In genomic region chr9:97632406-97632991, GRCh38 we compare ENCODE assay signal across 8 cellular contexts. TPM values are rescaled to one million over a fixed set of nuclear protein-coding genes. Genes with fewer than 3 reads are reported as not detected.
DNase-seq lines count a peak whose midpoint lies in the region; ATAC-seq and TF ChIP-seq lines count a peak whose summit lies in the region.

No MANE protein-coding gene starts in this region.

- WGBS in liver: 2% methylated on average over 25 of the region's 25 CpGs

- peaks cover 34% of the 10 kb centered on the region for H4K20me1 ChIP-seq in DND-41 (ENCODE audit: insufficient read depth, low read length)

- H3K36me3 Mint-ChIP-seq in chondrocyte (ENCODE audit: low read depth): no peaks in the 10 kb centered on the region

- H3K9ac ChIP-seq in DND-41 (ENCODE audit: low read depth, low read length): peak overlapping the region; percentile 99
- peak overlapping the region; percentile 65 to 96 for H3K9ac ChIP-seq in liver (ENCODE audit: low read depth in 1 of 2, low read length in 2 of 2)

- H3K79me2 ChIP-seq in DND-41 (ENCODE audit: insufficient read depth, low read length): peaks cover 91% of the 10 kb centered on the region

- peak overlapping the region; percentile 82 for H3K4me2 ChIP-seq in DND-41 (ENCODE audit: insufficient read depth, low read length)

- H3K4me1 ChIP-seq in DND-41 (ENCODE audit: insufficient read depth, low read length): peaks cover 46% of the 10 kb centered on the region
- H3K4me1 ChIP-seq in liver (ENCODE audit: control insufficient read depth in 4 of 4, insufficient read depth in 4 of 4, low read length in 3 of 4): peaks cover 4 to 44% (median 29%) of the 10 kb centered on the region in 4 donors

- H3K4me1 Mint-ChIP-seq in chondrocyte (ENCODE audit: low read depth): peaks cover 40% of the 10 kb centered on the region

- H3K4me3 ChIP-seq in DND-41 (ENCODE audit: low read depth in 1 of 2, low read length in 2 of 2): peak overlapping the region; percentile 75 to 99
- H3K4me3 ChIP-seq in liver (ENCODE audit: low read depth in 1 of 3, low read length in 3 of 3): peak overlapping the region; percentile 70 to 86 (median 73)

- H2AFZ ChIP-seq in DND-41 (ENCODE audit: low read depth, low read length): peak overlapping the region; percentile 95

- no peak; the same call in 1 of the 3 replicates for ATAC-seq in DND-41 (ENCODE audit: insufficient read depth, low read depth)
- peak; percentile 4 for ATAC-seq in GM21619 (IDR thresholded peaks at IDR 0.05; ENCODE audit: unreplicated experiment)
- ATAC-seq in HG03135 (IDR thresholded peaks at IDR 0.05; ENCODE audit: unreplicated experiment): no peak

- DNase-seq in DND-41 (peak; percentile 39), T follicular helper cell (ENCODE audit: low read depth) (peak; percentile 2), chondrocyte (ENCODE audit: low spot score) (no peak)
- peak; percentile 51 for DNase-seq in stimulated activated CD8-positive, alpha-beta memory T cell treated with anti-CD3 and anti-CD28 coated beads, Interleukin-4, amount 100 ng/mL, for 48 hours

- H3K9me3 ChIP-seq in DND-41 (ENCODE audit: insufficient read depth, low read length, severe bottlenecking) (no peaks in the 10 kb centered on the region), KOPT-K1 (ENCODE audit: insufficient read depth, low read length, poor library complexity, severe bottlenecking) (no peaks in the 10 kb centered on the region), liver (ENCODE audit: control insufficient read depth in 4 of 4, low read length in 3 of 4) (no peaks in the 10 kb centered on the region)

- no peak for TF ChIP-seq CTCF in DND-41 (IDR thresholded peaks at IDR 0.05; ENCODE audit: borderline replicate concordance, extremely low read depth, low read length, poor library complexity, severe bottlenecking)
- TF ChIP-seq CTCF in chondrocyte (IDR thresholded peaks at IDR 0.05): no peak
- TF ChIP-seq CTCF in liver (IDR thresholded peaks at IDR 0.05; ENCODE audit: low read depth, low read length, missing input control): no peak

- H3K27ac ChIP-seq in DND-41 (ENCODE audit: low read length): peak overlapping the region; percentile 77
- H3K27ac ChIP-seq in KOPT-K1 (ENCODE audit: low read depth, low read length, poor library complexity, severe bottlenecking): peak overlapping the region; percentile 87
- peak overlapping the region; percentile 94 to 98 for H3K27ac ChIP-seq in liver (ENCODE audit: low read depth in 1 of 2, low read length in 2 of 2)

- H3K27me3 Mint-ChIP-seq in chondrocyte (ENCODE audit: low read depth): no peaks in the 10 kb centered on the region

- no peak for TF ChIP-seq RAD21 in liver (IDR thresholded peaks at IDR 0.05)

- H3K27ac Mint-ChIP-seq in chondrocyte (ENCODE audit: unreplicated experiment): peak overlapping the region; percentile 100

- H3K36me3 ChIP-seq in DND-41 (ENCODE audit: insufficient read depth, low read length): peaks cover 12% of the 10 kb centered on the region
- peaks cover 15% of the 10 kb centered on the region for H3K36me3 ChIP-seq in KOPT-K1 (ENCODE audit: insufficient read depth, low read length)
- peaks cover 0 to 5% (median under 1%) of the 10 kb centered on the region in 4 donors for H3K36me3 ChIP-seq in liver (ENCODE audit: control insufficient read depth in 4 of 4, insufficient read depth in 3 of 4, low read depth in 1 of 4, low read length in 3 of 4)

- H3K27me3 ChIP-seq in DND-41 (ENCODE audit: insufficient read depth, low read length, poor library complexity) (no peaks in the 10 kb centered on the region), liver (ENCODE audit: control insufficient read depth in 4 of 4, insufficient read depth in 4 of 4, low read length in 3 of 4) (no peaks in the 10 kb centered on the region)

- peak overlapping the region; percentile 85 for H3K4me3 Mint-ChIP-seq in chondrocyte (ENCODE audit: unreplicated experiment)

- no peaks in the 10 kb centered on the region for H3K9me3 Mint-ChIP-seq in chondrocyte (ENCODE audit: low read depth)

TF ChIP-seq in liver, 16 proteins besides CTCF, POLR2A, EP300 and RAD21:
- TF ChIP-seq YY1 (IDR thresholded peaks at IDR 0.05) (no peak), JUND (IDR thresholded peaks at IDR 0.05) (peak; percentile 71 to 94), TAF1 (conservative IDR thresholded peaks at IDR 0.05) (peak; percentile 45), HNF4G (IDR thresholded peaks at IDR 0.05) (no peak)
TF ChIP-seq in liver: peak in this region for 2.

RNA-seq across cellular contexts. Expression of gene TSTD2, which starts 0.7 kb away (rescaled TPM):
- total RNA-seq in chondrocyte (18.8 to 21.9 TPM (median 19.6 TPM) in 3 replicates), liver (10 to 100 TPM in 1 of 2 donors, 1 to 10 TPM in 1; 8.8 to 13.8 TPM)
- 1 to 10 TPM; 4.6 to 5.4 TPM for polyA plus RNA-seq in liver

RNA-seq across cellular contexts. Expression of gene NCBP1, which starts 1.1 kb away (rescaled TPM):
- total RNA-seq in chondrocyte (32.3 to 41.6 TPM (median 32.7 TPM) in 3 replicates), liver (10 to 100 TPM; 16.4 to 16.6 TPM)
- polyA plus RNA-seq in liver: 1 to 10 TPM; 6.6 to 8.5 TPM
